ENCODE assay signal across 11 cellular contexts in genomic region chr13:77022341-77022740, GRCh38. TPM values are rescaled to one million over a fixed set of nuclear protein-coding genes. Genes with fewer than 3 reads are reported as not detected.
A peak's percentile ranks its signal among the peaks of the same experiment; 100 is the strongest.
DNase-seq lines count a peak whose midpoint lies in the region; ATAC-seq, FAIRE-seq and TF ChIP-seq lines count a peak whose summit lies in the region.
"Had no signal": no experiment of that assay in that cellular context is flagged by ENCODE, and none has a peak within 500 bp of the region (broad histone marks: within the 10 kb centered on the region; RNA-seq: fewer than 3 reads in every experiment).

No MANE protein-coding gene starts in this region.

- H3K9me3 Mint-ChIP-seq in naive B cell, result no peaks in the 10 kb centered on the region

- H3K36me3 ChIP-seq in brain microvascular endothelial cell (replicated peaks), result no peaks in the 10 kb centered on the region

- H3K27me3 Mint-ChIP-seq in naive B cell, result no peaks in the 10 kb centered on the region

- no peaks in the 10 kb centered on the region for H3K27me3 ChIP-seq in brain microvascular endothelial cell (replicated peaks)

- no peak for TF ChIP-seq CTCF in brain microvascular endothelial cell (IDR thresholded peaks at IDR 0.05; ENCODE audit: low read depth, low read length, missing control alignments)

- DNase-seq in AG08396 (ENCODE audit: low spot score) (peak; percentile 33), GM12892 (ENCODE audit: insufficient read length) (no peak), brain microvascular endothelial cell (peak; percentile 33), naive B cell (no peak), nucleus accumbens (lab: John Stamatoyannopoulos, UW) (no peak), NCI-H69 (lab: John Stamatoyannopoulos, UW) (no peak)
- DNase-seq: activated T-cell treated with anti-CD3 and anti-CD28 coated beads, Interleukin-2, amount 50 U/mL, for 48 hours had no signal

- peak overlapping the region; percentile 32 for H3K27ac ChIP-seq in brain microvascular endothelial cell

- peak; percentile 9 for FAIRE-seq in GM12892 (lab: Jason Lieb, UNC)

- H3K36me3 Mint-ChIP-seq in naive B cell, result peaks cover under 1 to 8% of the 10 kb centered on the region in 2 donors

- H3K4me3 ChIP-seq in brain microvascular endothelial cell (ENCODE audit: low read depth, low read length), result no peak overlapping the region
- H3K4me3 ChIP-seq: lung had no signal

- peaks cover 38 to 61% (median 57%) of the 10 kb centered on the region in 3 donors for H3K4me1 Mint-ChIP-seq in naive B cell

- in situ Hi-C loops in brain microvascular endothelial cell (cut with HindIII; ENCODE audit: low pct_ligation_motif_present, low sequenced_read_pairs), result no loop called here

- peak overlapping the region in 3 of 8 donors; percentile 35 to 95 (median 51) for H3K4me3 Mint-ChIP-seq in naive B cell

- ATAC-seq in naive B cell (ENCODE audit: low read depth in 2 of 2) (no peak), HG03571 (IDR thresholded peaks at IDR 0.05; ENCODE audit: unreplicated experiment) (no peak), HG02642 (IDR thresholded peaks at IDR 0.05; ENCODE audit: poor library complexity, unreplicated experiment) (no peak)
- ATAC-seq: HCT116 had no signal

- TF ChIP-seq POLR2A in GM12892 (IDR thresholded peaks at IDR 0.05; ENCODE audit: low read depth, low read length), result no peak

- H3K27ac Mint-ChIP-seq in naive B cell, result peak overlapping the region in 4 of 6 donors; percentile 24 to 77 (median 46)

RNA-seq across cellular contexts. Expression of gene FBXL3, which starts 4.6 kb away (rescaled TPM):
- polyA plus RNA-seq in GM12892 (2012; ENCODE audit: missing spikeins), result 21.2 TPM
- polyA plus RNA-seq in naive B cell (ENCODE audit: low read depth in 6 of 6), result 10 to 100 TPM; 32.2 to 54.4 (median 45.1) TPM

RNA-seq across cellular contexts. Expression of gene CLN5, which starts 30.5 kb away (rescaled TPM):
- 15.4 TPM for polyA plus RNA-seq in GM12892 (2012; ENCODE audit: missing spikeins)
- polyA plus RNA-seq in naive B cell (ENCODE audit: low read depth in 6 of 6), result 10 to 100 TPM; 20.2 to 30.9 (median 25.4) TPM

Comparison
In these comparisons a context has a peak if more than half of its experiments do, and no peak if none do; other contexts are left out.
1. DNase-seq: peak in AG08396 (single experiment) and brain microvascular endothelial cell (single experiment); none in GM12892 (single experiment), naive B cell (single experiment), nucleus accumbens (0 of 56) and NCI-H69 (single experiment).